In genomic region chr7:25260862-25261454, GRCh38 we compare ENCODE assay signal across 9 cellular contexts. TPM values are rescaled to one million over a fixed set of nuclear protein-coding genes. Genes with fewer than 3 reads are reported as not detected.
DNase-seq lines count a peak whose midpoint lies in the region; ATAC-seq and TF ChIP-seq lines count a peak whose summit lies in the region.
"Had no signal": no experiment of that assay in that cellular context is flagged by ENCODE, and none has a peak within 500 bp of the region (broad histone marks: within the 10 kb centered on the region; RNA-seq: fewer than 3 reads in every experiment).

No MANE protein-coding gene starts in this region.

- no peaks in the 10 kb centered on the region for H3K9me3 Mint-ChIP-seq in activated naive CD8-positive, alpha-beta T cell treated with anti-CD3 and anti-CD28 coated beads, Interleukin-2, amount 10 ng/mL, durations not matched to agents 7 days and 5 days
- no peaks in the 10 kb centered on the region for H3K9me3 Mint-ChIP-seq in natural killer cell treated with Interleukin-12 subunit alpha and Interleukin-12 subunit beta and Interleukin-15 and Interleukin-18, amount 100 ng/mL, for 72 hours

- H3K4me1 Mint-ChIP-seq in activated naive CD8-positive, alpha-beta T cell treated with anti-CD3 and anti-CD28 coated beads, Interleukin-2, amount 10 ng/mL, durations not matched to agents 7 days and 5 days = peaks cover 21% of the 10 kb centered on the region
- peaks cover 13 to 14% of the 10 kb centered on the region in 2 donors for H3K4me1 Mint-ChIP-seq in natural killer cell treated with Interleukin-12 subunit alpha and Interleukin-12 subunit beta and Interleukin-15 and Interleukin-18, amount 100 ng/mL, for 72 hours (ENCODE audit: low read depth in 2 of 2)

- no peaks in the 10 kb centered on the region for H3K36me3 Mint-ChIP-seq in activated naive CD8-positive, alpha-beta T cell treated with anti-CD3 and anti-CD28 coated beads, Interleukin-2, amount 10 ng/mL, durations not matched to agents 7 days and 5 days
- H3K36me3 Mint-ChIP-seq in natural killer cell treated with Interleukin-12 subunit alpha and Interleukin-12 subunit beta and Interleukin-15 and Interleukin-18, amount 100 ng/mL, for 72 hours = no peaks in the 10 kb centered on the region

- POLR2A ChIA-PET in activated naive CD8-positive, alpha-beta T cell treated with anti-CD3 and anti-CD28 coated beads, Interleukin-2, amount 10 ng/mL, durations not matched to agents 7 days and 5 days (lab: Charles Lee) = no interaction called here

- DNase-seq in GM06990 (ENCODE audit: extremely low read depth, insufficient read length) = peak; percentile 13
- peak; percentile 23 to 79 for DNase-seq in HL-60 (ENCODE audit: low read depth in 1 of 2, low spot score in 1 of 2)
- DNase-seq in activated naive CD8-positive, alpha-beta T cell treated with anti-CD3 and anti-CD28 coated beads, Interleukin-2, amount 10 ng/mL, durations not matched to agents 7 days and 5 days = no peak
- no peak for DNase-seq in natural killer cell treated with Interleukin-12 subunit alpha and Interleukin-12 subunit beta and Interleukin-15 and Interleukin-18, amount 100 ng/mL, for 72 hours (ENCODE audit: low spot score)
- DNase-seq in OCI-M2 (lab: John Stamatoyannopoulos, UW; ENCODE audit: unreplicated experiment) = no peak
- DNase-seq in activated CD4-positive, alpha-beta T cell treated with anti-CD3 and anti-CD28 coated beads, Interleukin-2, amount 50 U/mL, for 48 hours = no peak

- TF ChIP-seq CTCF in GM06990 (IDR thresholded peaks at IDR 0.05; ENCODE audit: insufficient read depth, low read length, poor library complexity, severe bottlenecking) (no peak), HL-60 (IDR thresholded peaks at IDR 0.05; ENCODE audit: insufficient read depth, low read length) (no peak)

- peak overlapping the region; percentile 58 for H3K27ac ChIP-seq in HL-60 (replicated peaks)

- no peaks in the 10 kb centered on the region for H3K36me3 ChIP-seq in GM06990 (ENCODE audit: control insufficient read depth, insufficient read depth, low read length)

- peak overlapping the region; percentile 63 for H3K4me3 Mint-ChIP-seq in activated naive CD8-positive, alpha-beta T cell treated with anti-CD3 and anti-CD28 coated beads, Interleukin-2, amount 10 ng/mL, durations not matched to agents 7 days and 5 days
- H3K4me3 Mint-ChIP-seq in natural killer cell treated with Interleukin-12 subunit alpha and Interleukin-12 subunit beta and Interleukin-15 and Interleukin-18, amount 100 ng/mL, for 72 hours = peak overlapping the region; percentile 22

- peaks cover 6% of the 10 kb centered on the region for H3K27me3 Mint-ChIP-seq in activated naive CD8-positive, alpha-beta T cell treated with anti-CD3 and anti-CD28 coated beads, Interleukin-2, amount 10 ng/mL, durations not matched to agents 7 days and 5 days
- peaks cover 18 to 27% of the 10 kb centered on the region in 2 donors for H3K27me3 Mint-ChIP-seq in natural killer cell treated with Interleukin-12 subunit alpha and Interleukin-12 subunit beta and Interleukin-15 and Interleukin-18, amount 100 ng/mL, for 72 hours

- peak overlapping the region; percentile 62 for H3K27ac Mint-ChIP-seq in activated naive CD8-positive, alpha-beta T cell treated with anti-CD3 and anti-CD28 coated beads, Interleukin-2, amount 10 ng/mL, durations not matched to agents 7 days and 5 days
- peak overlapping the region in 1 of 2 donors; percentile 55 for H3K27ac Mint-ChIP-seq in natural killer cell treated with Interleukin-12 subunit alpha and Interleukin-12 subunit beta and Interleukin-15 and Interleukin-18, amount 100 ng/mL, for 72 hours

- ATAC-seq in activated naive CD8-positive, alpha-beta T cell treated with anti-CD3 and anti-CD28 coated beads, Interleukin-2, amount 10 ng/mL, durations not matched to agents 7 days and 5 days (ENCODE audit: low read depth) = peak; percentile 77
- no peak for ATAC-seq in natural killer cell treated with Interleukin-12 subunit alpha and Interleukin-12 subunit beta and Interleukin-15 and Interleukin-18, amount 100 ng/mL, for 72 hours
- ATAC-seq in GM18520 (IDR thresholded peaks at IDR 0.05; ENCODE audit: unreplicated experiment) (no peak), HG03135 (IDR thresholded peaks at IDR 0.05; ENCODE audit: unreplicated experiment) (no peak)

- no peaks in the 10 kb centered on the region for H3K27me3 ChIP-seq in GM06990 (replicated peaks; ENCODE audit: control insufficient read depth, insufficient read depth, low read length)
- no peaks in the 10 kb centered on the region for H3K27me3 ChIP-seq in HL-60 (ENCODE audit: insufficient read depth, poor library complexity, severe bottlenecking)

- no peak overlapping the region for H3K4me3 ChIP-seq in GM06990 (replicated peaks; ENCODE audit: low read depth, low read length)
- H3K4me3 ChIP-seq in HL-60 (replicated peaks; ENCODE audit: insufficient read depth, low read length) = no peak overlapping the region

RNA-seq across cellular contexts. Expression of gene NPVF, which starts 32.7 kb away (rescaled TPM):
- not detected for total RNA-seq in activated naive CD8-positive, alpha-beta T cell treated with anti-CD3 and anti-CD28 coated beads, Interleukin-2, amount 10 ng/mL, durations not matched to agents 7 days and 5 days
- total RNA-seq in natural killer cell treated with Interleukin-12 subunit alpha and Interleukin-12 subunit beta and Interleukin-15 and Interleukin-18, amount 100 ng/mL, for 72 hours = not detected
- total RNA-seq: HT-29 had no signal

Comparison
In these comparisons a context has a peak if more than half of its experiments do, and no peak if none do; other contexts are left out.
1. DNase-seq: peak in GM06990 (single experiment) and HL-60 (2 of 2); none in activated naive CD8-positive, alpha-beta T cell treated with anti-CD3 and anti-CD28 coated beads, Interleukin-2, amount 10 ng/mL, durations not matched to agents 7 days and 5 days (single experiment), natural killer cell treated with Interleukin-12 subunit alpha and Interleukin-12 subunit beta and Interleukin-15 and Interleukin-18, amount 100 ng/mL, for 72 hours (single experiment), OCI-M2 (single experiment) and activated CD4-positive, alpha-beta T cell treated with anti-CD3 and anti-CD28 coated beads, Interleukin-2, amount 50 U/mL, for 48 hours (0 of 2).